ENCODE assay signal across 19 cellular contexts in genomic region chr20:7207186-7207585, GRCh38.
A peak's percentile ranks its signal among the peaks of the same experiment; 100 is the strongest.
DNase-seq lines count a peak whose midpoint lies in the region; ATAC-seq, FAIRE-seq and TF ChIP-seq lines count a peak whose summit lies in the region.
"Had no signal": no experiment of that assay in that cellular context is flagged by ENCODE, and none has a peak within 500 bp of the region (broad histone marks: within the 10 kb centered on the region; RNA-seq: fewer than 3 reads in every experiment).

No MANE protein-coding gene starts in this region.

- H4K20me1 ChIP-seq in astrocyte (ENCODE audit: insufficient read depth, low read length) = no peaks in the 10 kb centered on the region

- H3K27me3 ChIP-seq in astrocyte (ENCODE audit: insufficient read depth, low read length) (no peaks in the 10 kb centered on the region), H7 (ENCODE audit: control insufficient read depth, insufficient read depth, low read length) (no peaks in the 10 kb centered on the region), left lung (no peaks in the 10 kb centered on the region)

- no peaks in the 10 kb centered on the region for H3K79me2 ChIP-seq in astrocyte (ENCODE audit: insufficient read depth, low read length)

- H2AFZ ChIP-seq in astrocyte (ENCODE audit: low read depth, low read length) = no peak overlapping the region
- H2AFZ ChIP-seq: GM23248 had no signal

- H3K4me3 Mint-ChIP-seq in astrocyte (ENCODE audit: unreplicated experiment) = no peak overlapping the region
- H3K4me3 Mint-ChIP-seq: B cell had no signal

- TF ChIP-seq CTCF in astrocyte (IDR thresholded peaks at IDR 0.05; ENCODE audit: insufficient read depth, low read depth, low read length) = no peak
- TF ChIP-seq CTCF in choroid plexus epithelial cell (conservative IDR thresholded peaks at IDR 0.05; ENCODE audit: low read depth, low read length) = no peak
- TF ChIP-seq CTCF in left lung (IDR thresholded peaks at IDR 0.05) = no peak

- no peak for FAIRE-seq in astrocyte (lab: Jason Lieb, UNC)
- FAIRE-seq: K562, RCC 7860 had no signal

- peak; percentile 1 for DNase-seq in Jurkat, Clone E6-1 (ENCODE audit: low read depth, low spot score)
- DNase-seq in astrocyte (ENCODE audit: low read depth) (peak; percentile 30), choroid plexus epithelial cell (ENCODE audit: low read depth) (peak; percentile 66), iris pigment epithelial cell (ENCODE audit: low read depth) (peak; percentile 59), H7 (no peak), GM19240 (ENCODE audit: insufficient read length, low spot score) (no peak), left lung (no peak)
- no peak for DNase-seq in activated CD8-positive, alpha-beta memory T cell treated with anti-CD3 and anti-CD28 coated beads for 24 hours
- DNase-seq: GDM1, GM23248, HCEC 1CT, MV-4-11, NCI-H1694 treated with DMSO at 0.1 percent for 48 hours, NCI-H345, NCI-H526 had no signal

- ATAC-seq in left lung = no peak
- ATAC-seq: K562, Right ventricle myocardium inferior had no signal

- no peak overlapping the region for H3K4me2 ChIP-seq in astrocyte (ENCODE audit: low read length)

- no peak overlapping the region for H3K27ac ChIP-seq in astrocyte (ENCODE audit: low read depth, low read length)
- no peak overlapping the region for H3K27ac ChIP-seq in left lung
- H3K27ac ChIP-seq: GM23248 had no signal

- H3K4me3 ChIP-seq in Jurkat, Clone E6-1 (ENCODE audit: low read length) = no peak overlapping the region
- H3K4me3 ChIP-seq in astrocyte (ENCODE audit: insufficient read depth, low read depth, low read length) = no peak overlapping the region
- H3K4me3 ChIP-seq in choroid plexus epithelial cell (ENCODE audit: low read depth, low read length) = no peak overlapping the region
- no peak overlapping the region for H3K4me3 ChIP-seq in H7 (ENCODE audit: insufficient read depth, low read depth, low read length)
- H3K4me3 ChIP-seq in left lung = no peak overlapping the region
- H3K4me3 ChIP-seq: GM23248, K562 had no signal

- H3K36me3 ChIP-seq in astrocyte (ENCODE audit: insufficient read depth, low read length) = no peaks in the 10 kb centered on the region
- no peaks in the 10 kb centered on the region for H3K36me3 ChIP-seq in H7 (replicated peaks; ENCODE audit: control insufficient read depth, insufficient read depth, low read length)
- H3K36me3 ChIP-seq in left lung = no peaks in the 10 kb centered on the region

- H3K4me1 ChIP-seq in astrocyte (ENCODE audit: insufficient read depth, low read length) = no peaks in the 10 kb centered on the region
- H3K4me1 ChIP-seq in left lung = no peaks in the 10 kb centered on the region

- no peaks in the 10 kb centered on the region for H3K27me3 Mint-ChIP-seq in astrocyte (ENCODE audit: low read depth, unreplicated experiment)
- H3K27me3 Mint-ChIP-seq: B cell had no signal

- no peaks in the 10 kb centered on the region for H3K9me3 Mint-ChIP-seq in astrocyte (ENCODE audit: unreplicated experiment)

- peaks cover 9% of the 10 kb centered on the region for H3K4me1 Mint-ChIP-seq in astrocyte (ENCODE audit: low read depth, unreplicated experiment)
- H3K4me1 Mint-ChIP-seq: B cell had no signal

- no peak overlapping the region for H3K9ac ChIP-seq in astrocyte (ENCODE audit: low read length)
- H3K9ac ChIP-seq: GM23248 had no signal

- intact Hi-C loops in left lung (cut with DNase I) = no loop called here

- H3K27ac Mint-ChIP-seq in astrocyte (ENCODE audit: unreplicated experiment) = no peak overlapping the region
- H3K27ac Mint-ChIP-seq: B cell had no signal

- no peaks in the 10 kb centered on the region for H3K9me3 ChIP-seq in astrocyte (ENCODE audit: insufficient read depth, low read depth, low read length)
- H3K9me3 ChIP-seq in left lung = peaks cover 0 to 4% of the 10 kb centered on the region in 2 donors

- H3K36me3 Mint-ChIP-seq in astrocyte (ENCODE audit: low read depth, unreplicated experiment) = no peaks in the 10 kb centered on the region

Comparison
In these comparisons a context has a peak if more than half of its experiments do, and no peak if none do; other contexts are left out.
1. DNase-seq: peak in Jurkat, Clone E6-1 (single experiment), astrocyte (single experiment), choroid plexus epithelial cell (single experiment) and iris pigment epithelial cell (single experiment); none in H7 (single experiment), GM19240 (single experiment), activated CD8-positive, alpha-beta memory T cell treated with anti-CD3 and anti-CD28 coated beads for 24 hours (single experiment) and left lung (0 of 2).